26 cellular contexts compared by ENCODE assay signal in the genomic region with DNA sequence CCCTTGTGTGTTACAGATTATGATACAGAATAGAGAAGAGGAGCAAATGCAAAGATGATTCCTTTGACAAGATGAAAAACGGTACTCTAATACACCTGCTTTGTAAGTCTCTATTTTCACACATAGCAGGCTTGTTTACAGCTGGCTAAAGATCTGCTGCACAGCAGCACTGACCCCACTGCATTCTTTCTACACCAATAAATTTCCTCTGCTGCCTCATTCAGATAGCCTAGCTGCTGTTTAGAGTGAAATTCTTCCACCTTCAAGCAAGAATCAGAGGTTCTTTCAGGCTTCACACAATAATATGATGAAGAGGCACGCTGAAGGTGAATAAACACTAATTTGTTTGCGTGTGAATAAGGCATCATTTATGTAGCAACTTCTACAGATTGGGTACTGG.
A peak's percentile ranks its signal among the peaks of the same experiment; 100 is the strongest.
DNase-seq lines count a peak whose midpoint lies in the region; ATAC-seq and TF ChIP-seq lines count a peak whose summit lies in the region.
"Had no signal": no experiment of that assay in that cellular context is flagged by ENCODE, and none has a peak within 500 bp of the region (broad histone marks: within the 10 kb centered on the region; RNA-seq: fewer than 3 reads in every experiment).

No MANE protein-coding gene starts in this region.

- CTCF ChIA-PET in naive thymus-derived CD4-positive, alpha-beta T cell (lab: Charles Lee) = interaction anchor here (0.5 to 1.6 kb wide), 3 partner anchors 17 to 449 kb away, joined by 3 read pairs; no protein-coding TSS in a partner anchor

- H3K27me3 Mint-ChIP-seq in naive thymus-derived CD4-positive, alpha-beta T cell = peaks cover 0 to 15% (median 0%) of the 10 kb centered on the region in 5 donors
- H3K27me3 Mint-ChIP-seq: progenitor cell of endocrine pancreas, type B pancreatic cell had no signal

- POLR2A ChIA-PET in naive thymus-derived CD4-positive, alpha-beta T cell (lab: Charles Lee) = interaction anchor here (0.6 to 1.9 kb wide), 5 partner anchors 11 to 1143 kb away, joined by 3 to 7 read pairs (median 4); no protein-coding TSS in a partner anchor

- H4K20me1 ChIP-seq in BLaER1 treated with 17β-estradiol and CSF1 and Interleukin-3, amounts not matched to agents 10 nM and 100 nM = no peaks in the 10 kb centered on the region
- no peaks in the 10 kb centered on the region for H4K20me1 ChIP-seq in SU-DHL-6 (ENCODE audit: low read depth, low read length)

- no peak overlapping the region for H3K4me3 Mint-ChIP-seq in naive thymus-derived CD4-positive, alpha-beta T cell
- H3K4me3 Mint-ChIP-seq: activated CD8-positive, alpha-beta memory T cell treated with anti-CD3 and anti-CD28 coated beads, Interleukin-2, amount 10 ng/mL, durations not matched to agents 7 days and 5 days; activated T-cell treated with anti-CD3 and anti-CD28 coated beads, Interleukin-2, amount 50 U/mL, for 4 hours; stimulated activated effector memory CD8-positive, alpha-beta T cell treated with anti-CD3 and anti-CD28 coated beads, Interleukin-12 subunit alpha, Interleukin-12 subunit beta, amount 100 ng/mL, for 72 hours; type B pancreatic cell had no signal

- H3K9me2 ChIP-seq in SU-DHL-6 (replicated peaks; ENCODE audit: insufficient read depth, low read length) = no peaks in the 10 kb centered on the region

- H3K79me2 ChIP-seq in SU-DHL-6 (ENCODE audit: insufficient read depth, low read length) = no peaks in the 10 kb centered on the region

- TF ChIP-seq CTCF in SU-DHL-6 (IDR thresholded peaks at IDR 0.05; ENCODE audit: insufficient read depth, low read length, poor library complexity, severe bottlenecking) = no peak

- no peak for ATAC-seq in naive thymus-derived CD4-positive, alpha-beta T cell
- ATAC-seq: activated CD8-positive, alpha-beta memory T cell treated with anti-CD3 and anti-CD28 coated beads, Interleukin-2, amount 10 ng/mL, durations not matched to agents 7 days and 5 days; left lung had no signal

- H3K9me3 ChIP-seq in BLaER1 treated with 17β-estradiol and CSF1 and Interleukin-3, amounts not matched to agents 10 nM and 100 nM (replicated peaks in 1 of 11) = no peaks in the 10 kb centered on the region
- H3K9me3 ChIP-seq in KOPT-K1 (ENCODE audit: insufficient read depth, low read length, poor library complexity, severe bottlenecking) (no peaks in the 10 kb centered on the region), SU-DHL-6 (ENCODE audit: insufficient read depth, low read length) (no peaks in the 10 kb centered on the region)
- no peaks in the 10 kb centered on the region for H3K9me3 ChIP-seq in naive thymus-derived CD4-positive, alpha-beta T cell (ENCODE audit: control insufficient read depth in 2 of 3, low read length in 3 of 3)
- H3K9me3 ChIP-seq: Caco-2, left lung, neutrophil, right lobe of liver had no signal

- no peak for DNase-seq in naive thymus-derived CD4-positive, alpha-beta T cell
- DNase-seq in NCI-H1105 (lab: John Stamatoyannopoulos, UW) = no peak
- DNase-seq in DMS153 treated with DMSO at 0.1 percent for 48 hours (lab: John Stamatoyannopoulos, UW; ENCODE audit: unreplicated experiment) = no peak
- no peak for DNase-seq in SK-N-DZ (ENCODE audit: low spot score)
- DNase-seq in NCI-H345 treated with DMSO at 0.1 percent for 48 hours (lab: John Stamatoyannopoulos, UW; ENCODE audit: unreplicated experiment) = no peak
- DNase-seq: Caco-2, caudate nucleus, cortex of kidney, glutamatergic neuron, left lung, NCI-H1105 treated with DMSO at 0.1 percent for 48 hours, NCI-H1930, NCI-H774, right lobe of liver, substantia nigra had no signal

- H3K9ac ChIP-seq in BLaER1 treated with 17β-estradiol and CSF1 and Interleukin-3, amounts not matched to agents 10 nM and 100 nM = peak overlapping the region in 3 of 11 experiments; percentile 7 to 21 (median 7); a peak in 2 of 22 replicates
- no peak overlapping the region for H3K9ac ChIP-seq in SU-DHL-6 (ENCODE audit: low read length)

- H3K27me3 ChIP-seq in BLaER1 treated with 17β-estradiol and CSF1 and Interleukin-3, amounts not matched to agents 10 nM and 100 nM = no peaks in the 10 kb centered on the region
- H3K27me3 ChIP-seq in SU-DHL-6 (ENCODE audit: low read length) = no peaks in the 10 kb centered on the region
- no peaks in the 10 kb centered on the region for H3K27me3 ChIP-seq in naive thymus-derived CD4-positive, alpha-beta T cell (ENCODE audit: control insufficient read depth in 2 of 2, insufficient read depth in 2 of 2, low read length in 2 of 2)
- H3K27me3 ChIP-seq: left lung, neutrophil, right lobe of liver had no signal

- H3K4me2 ChIP-seq in BLaER1 treated with 17β-estradiol and CSF1 and Interleukin-3, amounts not matched to agents 10 nM and 100 nM = peak overlapping the region; percentile 65 to 100 (median 92)
- H3K4me2 ChIP-seq in SU-DHL-6 (ENCODE audit: low read depth, low read length, poor library complexity, severe bottlenecking) = peak overlapping the region; percentile 2

- no peaks in the 10 kb centered on the region for H3K36me3 ChIP-seq in BLaER1 treated with 17β-estradiol and CSF1 and Interleukin-3, amounts not matched to agents 10 nM and 100 nM
- H3K36me3 ChIP-seq in KOPT-K1 (ENCODE audit: insufficient read depth, low read length) (no peaks in the 10 kb centered on the region), SU-DHL-6 (ENCODE audit: low read length) (no peaks in the 10 kb centered on the region)
- no peaks in the 10 kb centered on the region for H3K36me3 ChIP-seq in naive thymus-derived CD4-positive, alpha-beta T cell (ENCODE audit: control insufficient read depth in 2 of 3, insufficient read depth in 3 of 3, low read length in 3 of 3)
- H3K36me3 ChIP-seq: left lung, neutrophil, right lobe of liver had no signal

- H3K27ac Mint-ChIP-seq in naive thymus-derived CD4-positive, alpha-beta T cell = no peak overlapping the region
- H3K27ac Mint-ChIP-seq: activated CD8-positive, alpha-beta memory T cell treated with anti-CD3 and anti-CD28 coated beads, Interleukin-2, amount 10 ng/mL, durations not matched to agents 7 days and 5 days; progenitor cell of endocrine pancreas; stimulated activated effector memory CD8-positive, alpha-beta T cell treated with anti-CD3 and anti-CD28 coated beads, Interleukin-12 subunit alpha, Interleukin-12 subunit beta, amount 100 ng/mL, for 72 hours; type B pancreatic cell had no signal

- H3K4me1 ChIP-seq in BLaER1 treated with 17β-estradiol and CSF1 and Interleukin-3, amounts not matched to agents 10 nM and 100 nM = peaks cover 74 to 100% (median 98%) of the 10 kb centered on the region in 10 experiments
- H3K4me1 ChIP-seq in naive thymus-derived CD4-positive, alpha-beta T cell (ENCODE audit: control insufficient read depth in 2 of 2, insufficient read depth in 2 of 2, low read length in 2 of 2) = peaks cover 14 to 58% of the 10 kb centered on the region in 2 donors
- H3K4me1 ChIP-seq: right lobe of liver had no signal

- H3K4me3 ChIP-seq in BLaER1 treated with 17β-estradiol and CSF1 and Interleukin-3, amounts not matched to agents 10 nM and 100 nM = no peak overlapping the region
- no peak overlapping the region for H3K4me3 ChIP-seq in SU-DHL-6 (ENCODE audit: insufficient read depth, low read length, poor library complexity, severe bottlenecking)
- no peak overlapping the region for H3K4me3 ChIP-seq in naive thymus-derived CD4-positive, alpha-beta T cell (ENCODE audit: low read length)
- H3K4me3 ChIP-seq: left lung, right lobe of liver, SK-N-MC had no signal

- intact Hi-C loops in naive thymus-derived CD4-positive, alpha-beta T cell (cut with micrococcal nuclease) = loop anchor here (1.0 to 5.0 kb wide), 8 partner anchors 24 to 636 kb away; no protein-coding TSS in a partner anchor

- H3F3A ChIP-seq in SU-DHL-6 (ENCODE audit: insufficient read depth) = no peaks in the 10 kb centered on the region

- no peak overlapping the region for H2AFZ ChIP-seq in SU-DHL-6 (ENCODE audit: low read depth, low read length, severe bottlenecking)

- peaks cover 31 to 48% (median 39%) of the 10 kb centered on the region in 7 donors for H3K4me1 Mint-ChIP-seq in naive thymus-derived CD4-positive, alpha-beta T cell

- H3K27ac ChIP-seq in BLaER1 treated with 17β-estradiol and CSF1 and Interleukin-3, amounts not matched to agents 10 nM and 100 nM = peak overlapping the region in 10 of 11 experiments; percentile 8 to 84 (median 31); a peak in 13 of 22 replicates
- H3K27ac ChIP-seq in KOPT-K1 (ENCODE audit: low read depth, low read length, poor library complexity, severe bottlenecking) (peak overlapping the region; percentile 58), SU-DHL-6 (ENCODE audit: low read depth, low read length) (peak overlapping the region; percentile 41; the same call in 1 of the 2 replicates)
- peak overlapping the region; percentile 58 for H3K27ac ChIP-seq in naive thymus-derived CD4-positive, alpha-beta T cell (ENCODE audit: low read depth, low read length)
- H3K27ac ChIP-seq: C4-2B, left lung, neutrophil, right lobe of liver, SK-N-MC had no signal

- H3K36me3 Mint-ChIP-seq in naive thymus-derived CD4-positive, alpha-beta T cell = peaks cover 0 to 4% (median 0%) of the 10 kb centered on the region in 5 donors
- H3K36me3 Mint-ChIP-seq: activated CD8-positive, alpha-beta memory T cell treated with anti-CD3 and anti-CD28 coated beads, Interleukin-2, amount 10 ng/mL, durations not matched to agents 7 days and 5 days; stimulated activated effector memory CD8-positive, alpha-beta T cell treated with anti-CD3 and anti-CD28 coated beads, Interleukin-12 subunit alpha, Interleukin-12 subunit beta, amount 100 ng/mL, for 72 hours; type B pancreatic cell had no signal

- no peaks in the 10 kb centered on the region for H3K9me3 Mint-ChIP-seq in naive thymus-derived CD4-positive, alpha-beta T cell
- H3K9me3 Mint-ChIP-seq: activated T-cell treated with anti-CD3 and anti-CD28 coated beads, Interleukin-2, amount 50 U/mL, for 4 hours; stimulated activated effector memory CD8-positive, alpha-beta T cell treated with anti-CD3 and anti-CD28 coated beads, Interleukin-12 subunit alpha, Interleukin-12 subunit beta, amount 100 ng/mL, for 72 hours had no signal
